ENCODE assay signal across 1 cellular context in genomic region chr9:129458663-129459549, GRCh38.
A peak's percentile ranks its signal among the peaks of the same experiment; 100 is the strongest.
TF ChIP-seq lines count a peak whose summit lies in the region.

No MANE protein-coding gene starts in this region.

TF ChIP-seq in HepG2, 621 proteins besides CTCF, POLR2A, EP300 and RAD21 (continued from another document and continues in another):
- TF ChIP-seq ZNF687 (CRISPR knock-in tag; IDR thresholded peaks at IDR 0.05) (peak; percentile 68), RNF219 (CRISPR knock-in tag; IDR thresholded peaks at IDR 0.05) (no peak), ZNF18 (CRISPR knock-in tag; IDR thresholded peaks at IDR 0.05; ENCODE audit: insufficient replicate concordance) (peak; percentile 42), ISX (CRISPR knock-in tag; conservative IDR thresholded peaks at IDR 0.05) (no peak), PRMT3 (CRISPR knock-in tag; IDR thresholded peaks at IDR 0.05; ENCODE audit: borderline replicate concordance, low read depth) (no peak), GZF1 (CRISPR knock-in tag; IDR thresholded peaks at IDR 0.05) (0 out of 2 replicates have a peak, but pooled peaks have one; percentile 33), MTF2 (CRISPR knock-in tag; IDR thresholded peaks at IDR 0.05; ENCODE audit: borderline replicate concordance) (0 out of 2 replicates have a peak, but pooled peaks have one; percentile 55), ETV5 (CRISPR knock-in tag; IDR thresholded peaks at IDR 0.05; ENCODE audit: borderline replicate concordance) (no peak), ZNF513 (CRISPR knock-in tag; conservative IDR thresholded peaks at IDR 0.05) (no peak), DMAP1 (CRISPR knock-in tag; IDR thresholded peaks at IDR 0.05) (0 out of 2 replicates have a peak, but pooled peaks have one; percentile 61), ZNF501 (CRISPR knock-in tag; IDR thresholded peaks at IDR 0.05) (peak; percentile 63), CAMTA2 (CRISPR knock-in tag; IDR thresholded peaks at IDR 0.05; ENCODE audit: borderline replicate concordance) (0 out of 2 replicates have a peak, but pooled peaks have one; percentile 13), PHF21A (CRISPR knock-in tag; IDR thresholded peaks at IDR 0.05) (0 out of 2 replicates have a peak, but pooled peaks have one; percentile 36), ZNF280D (CRISPR knock-in tag; IDR thresholded peaks at IDR 0.05) (0 out of 2 replicates have a peak, but pooled peaks have one; percentile 62), ELF3 (CRISPR knock-in tag; IDR thresholded peaks at IDR 0.05) (0 out of 2 replicates have a peak, but pooled peaks have one; percentile 38), MXD3 (CRISPR knock-in tag; IDR thresholded peaks at IDR 0.05) (peak; percentile 6; the same call in 1 of the 2 replicates), ZNF10 (CRISPR knock-in tag; IDR thresholded peaks at IDR 0.05; ENCODE audit: borderline replicate concordance, low read depth) (no peak), SRSF1 (optimal IDR thresholded peaks at IDR 0.05; ENCODE audit: low read depth, low read length) (no peak), NONO (IDR thresholded peaks at IDR 0.05) (no peak), NONO (CRISPR knock-in tag; conservative IDR thresholded peaks at IDR 0.05) (peak; percentile 54; the same call in 1 of the 2 replicates), ZNF776 (CRISPR knock-in tag; IDR thresholded peaks at IDR 0.05) (0 out of 2 replicates have a peak, but pooled peaks have one; percentile 40), HDAC1 (CRISPR knock-in tag; IDR thresholded peaks at IDR 0.05) (peak; percentile 49), ZNF574 (CRISPR knock-in tag; IDR thresholded peaks at IDR 0.05) (no peak), ZBTB14 (CRISPR knock-in tag; IDR thresholded peaks at IDR 0.05) (no peak), ESRRA (CRISPR knock-in tag; IDR thresholded peaks at IDR 0.05; ENCODE audit: low read depth) (no peak), ZNF572 (CRISPR knock-in tag; IDR thresholded peaks at IDR 0.05) (no peak), ZNF468 (CRISPR knock-in tag; IDR thresholded peaks at IDR 0.05) (no peak), HNF1B (CRISPR knock-in tag; IDR thresholded peaks at IDR 0.05) (peak; percentile 39; the same call in 1 of the 2 replicates)
